In genomic region chr17:77287432-77288068, GRCh38 we compare ENCODE assay signal across 1 cellular context.
A peak's percentile ranks its signal among the peaks of the same experiment; 100 is the strongest.
TF ChIP-seq lines count a peak whose summit lies in the region.

No MANE protein-coding gene starts in this region.

TF ChIP-seq in HepG2, 621 proteins besides CTCF, POLR2A, EP300 and RAD21 (continued from another document and continues in another):
- 0 out of 2 replicates have a peak, but pooled peaks have one; percentile 69 for TF ChIP-seq ZBTB34 (CRISPR knock-in tag; IDR thresholded peaks at IDR 0.05)
- no peak for TF ChIP-seq ZZZ3 (CRISPR knock-in tag; IDR thresholded peaks at IDR 0.05; ENCODE audit: borderline replicate concordance)
- TF ChIP-seq ZNF333 (CRISPR knock-in tag; IDR thresholded peaks at IDR 0.05; ENCODE audit: borderline replicate concordance), result no peak
- no peak for TF ChIP-seq PAX8 (CRISPR knock-in tag; IDR thresholded peaks at IDR 0.05; ENCODE audit: borderline replicate concordance)
- no peak for TF ChIP-seq PCBP1 (IDR thresholded peaks at IDR 0.05; ENCODE audit: borderline replicate concordance, low read depth, low read length)
- TF ChIP-seq MNT (IDR thresholded peaks at IDR 0.05), result no peak
- no peak for TF ChIP-seq XRCC5 (optimal IDR thresholded peaks at IDR 0.05; ENCODE audit: low read length)
- no peak for TF ChIP-seq ZNF530 (CRISPR knock-in tag; IDR thresholded peaks at IDR 0.05; ENCODE audit: low read depth)
- TF ChIP-seq SPEN (CRISPR knock-in tag; IDR thresholded peaks at IDR 0.05; ENCODE audit: low read depth), result peak; percentile 30; the same call in 1 of the 2 replicates
- no peak for TF ChIP-seq RARG (CRISPR knock-in tag; IDR thresholded peaks at IDR 0.05; ENCODE audit: low read depth)
- 0 out of 2 replicates have a peak, but pooled peaks have one; percentile 26 for TF ChIP-seq HDAC1 (CRISPR knock-in tag; IDR thresholded peaks at IDR 0.05)
- TF ChIP-seq ZSCAN29 (CRISPR knock-in tag; conservative IDR thresholded peaks at IDR 0.05), result no peak
- 0 out of 2 replicates have a peak, but pooled peaks have one; percentile 52 for TF ChIP-seq ZSCAN20 (CRISPR knock-in tag; IDR thresholded peaks at IDR 0.05; ENCODE audit: borderline replicate concordance)
- no peak for TF ChIP-seq LCORL (IDR thresholded peaks at IDR 0.05)
- TF ChIP-seq LCORL (CRISPR knock-in tag; IDR thresholded peaks at IDR 0.05), result no peak
- TF ChIP-seq ZNF639 (CRISPR knock-in tag; conservative IDR thresholded peaks at IDR 0.05), result 0 out of 2 replicates have a peak, but pooled peaks have one; percentile 26
- TF ChIP-seq MZF1 (CRISPR knock-in tag; IDR thresholded peaks at IDR 0.05; ENCODE audit: borderline replicate concordance), result no peak
- TF ChIP-seq ELF3 (CRISPR knock-in tag; IDR thresholded peaks at IDR 0.05), result peak; percentile 24; the same call in 1 of the 2 replicates
- TF ChIP-seq ZNF264 (CRISPR knock-in tag; IDR thresholded peaks at IDR 0.05), result peak; percentile 69; the same call in 1 of the 2 replicates
- TF ChIP-seq MED8 (CRISPR knock-in tag; IDR thresholded peaks at IDR 0.05; ENCODE audit: insufficient replicate concordance), result no peak
- TF ChIP-seq, protein P1, sequence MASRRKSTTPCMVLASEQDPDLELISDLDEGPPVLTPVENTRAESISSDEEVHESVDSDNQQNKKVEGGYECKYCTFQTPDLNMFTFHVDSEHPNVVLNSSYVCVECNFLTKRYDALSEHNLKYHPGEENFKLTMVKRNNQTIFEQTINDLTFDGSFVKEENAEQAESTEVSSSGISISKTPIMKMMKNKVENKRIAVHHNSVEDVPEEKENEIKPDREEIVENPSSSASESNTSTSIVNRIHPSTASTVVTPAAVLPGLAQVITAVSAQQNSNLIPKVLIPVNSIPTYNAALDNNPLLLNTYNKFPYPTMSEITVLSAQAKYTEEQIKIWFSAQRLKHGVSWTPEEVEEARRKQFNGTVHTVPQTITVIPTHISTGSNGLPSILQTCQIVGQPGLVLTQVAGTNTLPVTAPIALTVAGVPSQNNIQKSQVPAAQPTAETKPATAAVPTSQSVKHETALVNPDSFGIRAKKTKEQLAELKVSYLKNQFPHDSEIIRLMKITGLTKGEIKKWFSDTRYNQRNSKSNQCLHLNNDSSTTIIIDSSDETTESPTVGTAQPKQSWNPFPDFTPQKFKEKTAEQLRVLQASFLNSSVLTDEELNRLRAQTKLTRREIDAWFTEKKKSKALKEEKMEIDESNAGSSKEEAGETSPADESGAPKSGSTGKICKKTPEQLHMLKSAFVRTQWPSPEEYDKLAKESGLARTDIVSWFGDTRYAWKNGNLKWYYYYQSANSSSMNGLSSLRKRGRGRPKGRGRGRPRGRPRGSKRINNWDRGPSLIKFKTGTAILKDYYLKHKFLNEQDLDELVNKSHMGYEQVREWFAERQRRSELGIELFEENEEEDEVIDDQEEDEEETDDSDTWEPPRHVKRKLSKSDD (CRISPR knock-in tag; IDR thresholded peaks at IDR 0.05; ENCODE audit: low read depth), result peak; percentile 61; the same call in 1 of the 2 replicates
- TF ChIP-seq ZNF775 (CRISPR knock-in tag; IDR thresholded peaks at IDR 0.05; ENCODE audit: borderline replicate concordance), result no peak
- no peak for TF ChIP-seq KLF16 (CRISPR knock-in tag; IDR thresholded peaks at IDR 0.05)
- TF ChIP-seq RORA (CRISPR knock-in tag; IDR thresholded peaks at IDR 0.05), result no peak
- no peak for TF ChIP-seq MED13 (CRISPR knock-in tag; IDR thresholded peaks at IDR 0.05)
- no peak for TF ChIP-seq ZNF780A (CRISPR knock-in tag; IDR thresholded peaks at IDR 0.05)
- TF ChIP-seq NCOR1 (IDR thresholded peaks at IDR 0.05; ENCODE audit: borderline replicate concordance, low read length), result no peak
- TF ChIP-seq, protein P2, sequence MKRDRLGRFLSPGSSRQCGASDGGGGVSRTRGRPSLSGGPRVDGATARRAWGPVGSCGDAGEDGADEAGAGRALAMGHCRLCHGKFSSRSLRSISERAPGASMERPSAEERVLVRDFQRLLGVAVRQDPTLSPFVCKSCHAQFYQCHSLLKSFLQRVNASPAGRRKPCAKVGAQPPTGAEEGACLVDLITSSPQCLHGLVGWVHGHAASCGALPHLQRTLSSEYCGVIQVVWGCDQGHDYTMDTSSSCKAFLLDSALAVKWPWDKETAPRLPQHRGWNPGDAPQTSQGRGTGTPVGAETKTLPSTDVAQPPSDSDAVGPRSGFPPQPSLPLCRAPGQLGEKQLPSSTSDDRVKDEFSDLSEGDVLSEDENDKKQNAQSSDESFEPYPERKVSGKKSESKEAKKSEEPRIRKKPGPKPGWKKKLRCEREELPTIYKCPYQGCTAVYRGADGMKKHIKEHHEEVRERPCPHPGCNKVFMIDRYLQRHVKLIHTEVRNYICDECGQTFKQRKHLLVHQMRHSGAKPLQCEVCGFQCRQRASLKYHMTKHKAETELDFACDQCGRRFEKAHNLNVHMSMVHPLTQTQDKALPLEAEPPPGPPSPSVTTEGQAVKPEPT (CRISPR knock-in tag; IDR thresholded peaks at IDR 0.05; ENCODE audit: low read depth), result no peak
- TF ChIP-seq, protein P3, sequence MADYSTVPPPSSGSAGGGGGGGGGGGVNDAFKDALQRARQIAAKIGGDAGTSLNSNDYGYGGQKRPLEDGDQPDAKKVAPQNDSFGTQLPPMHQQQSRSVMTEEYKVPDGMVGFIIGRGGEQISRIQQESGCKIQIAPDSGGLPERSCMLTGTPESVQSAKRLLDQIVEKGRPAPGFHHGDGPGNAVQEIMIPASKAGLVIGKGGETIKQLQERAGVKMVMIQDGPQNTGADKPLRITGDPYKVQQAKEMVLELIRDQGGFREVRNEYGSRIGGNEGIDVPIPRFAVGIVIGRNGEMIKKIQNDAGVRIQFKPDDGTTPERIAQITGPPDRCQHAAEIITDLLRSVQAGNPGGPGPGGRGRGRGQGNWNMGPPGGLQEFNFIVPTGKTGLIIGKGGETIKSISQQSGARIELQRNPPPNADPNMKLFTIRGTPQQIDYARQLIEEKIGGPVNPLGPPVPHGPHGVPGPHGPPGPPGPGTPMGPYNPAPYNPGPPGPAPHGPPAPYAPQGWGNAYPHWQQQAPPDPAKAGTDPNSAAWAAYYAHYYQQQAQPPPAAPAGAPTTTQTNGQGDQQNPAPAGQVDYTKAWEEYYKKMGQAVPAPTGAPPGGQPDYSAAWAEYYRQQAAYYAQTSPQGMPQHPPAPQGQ (CRISPR knock-in tag; IDR thresholded peaks at IDR 0.05; ENCODE audit: borderline replicate concordance), result no peak
- TF ChIP-seq ZNF879 (CRISPR knock-in tag; IDR thresholded peaks at IDR 0.05), result no peak
- TF ChIP-seq DMTF1 (CRISPR knock-in tag; IDR thresholded peaks at IDR 0.05), result no peak
- no peak for TF ChIP-seq ZNF674 (CRISPR knock-in tag; IDR thresholded peaks at IDR 0.05; ENCODE audit: low read depth)
- TF ChIP-seq RXRA (CRISPR knock-in tag; IDR thresholded peaks at IDR 0.05), result no peak; the same call in 1 of the 2 replicates
- TF ChIP-seq ZNF644 (CRISPR knock-in tag; IDR thresholded peaks at IDR 0.05; ENCODE audit: low read depth), result peak; percentile 46; the same call in 1 of the 2 replicates
- peak; percentile 39; the same call in 1 of the 2 replicates for TF ChIP-seq ZBTB7B (CRISPR knock-in tag; IDR thresholded peaks at IDR 0.05)
- TF ChIP-seq TCF12 (IDR thresholded peaks at IDR 0.05), result no peak
- TF ChIP-seq TCF12 (CRISPR knock-in tag; IDR thresholded peaks at IDR 0.05), result no peak
- no peak for TF ChIP-seq ZNF205 (CRISPR knock-in tag; IDR thresholded peaks at IDR 0.05)
- 0 out of 2 replicates have a peak, but pooled peaks have one; percentile 20 for TF ChIP-seq ZFP41 (CRISPR knock-in tag; IDR thresholded peaks at IDR 0.05; ENCODE audit: borderline replicate concordance)
- no peak for TF ChIP-seq ZBTB3 (CRISPR knock-in tag; IDR thresholded peaks at IDR 0.05; ENCODE audit: borderline replicate concordance, low read depth)
- TF ChIP-seq ZSCAN9 (CRISPR knock-in tag; IDR thresholded peaks at IDR 0.05; ENCODE audit: borderline replicate concordance), result peak; percentile 54; the same call in 1 of the 2 replicates
- peak; percentile 14; the same call in 1 of the 2 replicates for TF ChIP-seq MYNN (CRISPR knock-in tag; IDR thresholded peaks at IDR 0.05; ENCODE audit: low read depth)
- TF ChIP-seq ZFY (CRISPR knock-in tag; IDR thresholded peaks at IDR 0.05), result no peak
- no peak for TF ChIP-seq HNRNPH1 (optimal IDR thresholded peaks at IDR 0.05; ENCODE audit: low read depth, low read length)
- TF ChIP-seq ZNF781 (CRISPR knock-in tag; IDR thresholded peaks at IDR 0.05; ENCODE audit: borderline replicate concordance, not compliant biosample characterization), result peak; percentile 39
- TF ChIP-seq, protein P4, sequence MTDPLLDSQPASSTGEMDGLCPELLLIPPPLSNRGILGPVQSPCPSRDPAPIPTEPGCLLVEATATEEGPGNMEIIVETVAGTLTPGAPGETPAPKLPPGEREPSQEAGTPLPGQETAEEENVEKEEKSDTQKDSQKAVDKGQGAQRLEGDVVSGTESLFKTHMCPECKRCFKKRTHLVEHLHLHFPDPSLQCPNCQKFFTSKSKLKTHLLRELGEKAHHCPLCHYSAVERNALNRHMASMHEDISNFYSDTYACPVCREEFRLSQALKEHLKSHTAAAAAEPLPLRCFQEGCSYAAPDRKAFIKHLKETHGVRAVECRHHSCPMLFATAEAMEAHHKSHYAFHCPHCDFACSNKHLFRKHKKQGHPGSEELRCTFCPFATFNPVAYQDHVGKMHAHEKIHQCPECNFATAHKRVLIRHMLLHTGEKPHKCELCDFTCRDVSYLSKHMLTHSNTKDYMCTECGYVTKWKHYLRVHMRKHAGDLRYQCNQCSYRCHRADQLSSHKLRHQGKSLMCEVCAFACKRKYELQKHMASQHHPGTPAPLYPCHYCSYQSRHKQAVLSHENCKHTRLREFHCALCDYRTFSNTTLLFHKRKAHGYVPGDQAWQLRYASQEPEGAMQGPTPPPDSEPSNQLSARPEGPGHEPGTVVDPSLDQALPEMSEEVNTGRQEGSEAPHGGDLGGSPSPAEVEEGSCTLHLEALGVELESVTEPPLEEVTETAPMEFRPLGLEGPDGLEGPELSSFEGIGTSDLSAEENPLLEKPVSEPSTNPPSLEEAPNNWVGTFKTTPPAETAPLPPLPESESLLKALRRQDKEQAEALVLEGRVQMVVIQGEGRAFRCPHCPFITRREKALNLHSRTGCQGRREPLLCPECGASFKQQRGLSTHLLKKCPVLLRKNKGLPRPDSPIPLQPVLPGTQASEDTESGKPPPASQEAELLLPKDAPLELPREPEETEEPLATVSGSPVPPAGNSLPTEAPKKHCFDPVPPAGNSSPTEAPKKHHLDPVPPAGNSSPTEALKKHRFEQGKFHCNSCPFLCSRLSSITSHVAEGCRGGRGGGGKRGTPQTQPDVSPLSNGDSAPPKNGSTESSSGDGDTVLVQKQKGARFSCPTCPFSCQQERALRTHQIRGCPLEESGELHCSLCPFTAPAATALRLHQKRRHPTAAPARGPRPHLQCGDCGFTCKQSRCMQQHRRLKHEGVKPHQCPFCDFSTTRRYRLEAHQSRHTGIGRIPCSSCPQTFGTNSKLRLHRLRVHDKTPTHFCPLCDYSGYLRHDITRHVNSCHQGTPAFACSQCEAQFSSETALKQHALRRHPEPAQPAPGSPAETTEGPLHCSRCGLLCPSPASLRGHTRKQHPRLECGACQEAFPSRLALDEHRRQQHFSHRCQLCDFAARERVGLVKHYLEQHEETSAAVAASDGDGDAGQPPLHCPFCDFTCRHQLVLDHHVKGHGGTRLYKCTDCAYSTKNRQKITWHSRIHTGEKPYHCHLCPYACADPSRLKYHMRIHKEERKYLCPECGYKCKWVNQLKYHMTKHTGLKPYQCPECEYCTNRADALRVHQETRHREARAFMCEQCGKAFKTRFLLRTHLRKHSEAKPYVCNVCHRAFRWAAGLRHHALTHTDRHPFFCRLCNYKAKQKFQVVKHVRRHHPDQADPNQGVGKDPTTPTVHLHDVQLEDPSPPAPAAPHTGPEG (CRISPR knock-in tag; IDR thresholded peaks at IDR 0.05), result 0 out of 2 replicates have a peak, but pooled peaks have one; percentile 13
- TF ChIP-seq SP140L (CRISPR knock-in tag; IDR thresholded peaks at IDR 0.05; ENCODE audit: borderline replicate concordance), result no peak
